Comparison of ENCODE assay signal across 23 cellular contexts in genomic region chr5:137902389-137903133, GRCh38. TPM values are rescaled to one million over a fixed set of nuclear protein-coding genes. Genes with fewer than 3 reads are reported as not detected.
DNase-seq lines count a peak whose midpoint lies in the region; ATAC-seq, FAIRE-seq and TF ChIP-seq lines count a peak whose summit lies in the region.
"Had no signal": no experiment of that assay in that cellular context is flagged by ENCODE, and none has a peak within 500 bp of the region (broad histone marks: within the 10 kb centered on the region; RNA-seq: fewer than 3 reads in every experiment).

No MANE protein-coding gene starts in this region.

- TF ChIP-seq EP300 in SK-N-SH (IDR thresholded peaks at IDR 0.05; ENCODE audit: borderline replicate concordance in 1 of 2, low read depth in 1 of 2, low read length in 1 of 2): no peak
- no peak for TF ChIP-seq EP300 in GM12878 (IDR thresholded peaks at IDR 0.05; ENCODE audit: borderline replicate concordance in 1 of 2, control insufficient read depth in 1 of 2, low read depth in 2 of 2, low read length in 2 of 2)

- ATAC-seq in SK-N-SH treated with all-trans-retinoic acid at 6 μM for 48 hours (no peak), GM12878 (no peak; the same call in 2 of the 3 replicates), HG03432 (IDR thresholded peaks at IDR 0.05; ENCODE audit: unreplicated experiment) (no peak), left colon (no peak)
- ATAC-seq in activated CD8-positive, alpha-beta memory T cell treated with anti-CD3 and anti-CD28 coated beads, Interleukin-2, amount 10 ng/mL, durations not matched to agents 7 days and 5 days: no peak

- BruUV-seq in GM12878 (replicated peaks; lab: Mats Ljungman, UMichigan): no TSS peak
- BruUV-seq in MCF 10A (replicated peaks; lab: Mats Ljungman, UMichigan): no TSS peak

- DNase-seq in SK-N-SH: peak; percentile 19
- no peak for DNase-seq in GM12878 (ENCODE audit: low read depth, low spot score)
- no peak for DNase-seq in neural progenitor cell (ENCODE audit: low spot score)
- DNase-seq in activated CD8-positive, alpha-beta memory T cell treated with anti-CD3 and anti-CD28 coated beads, Interleukin-2, amount 10 ng/mL, durations not matched to agents 7 days and 5 days: no peak
- no peak for DNase-seq in left colon
- DNase-seq in MCF 10A (ENCODE audit: unreplicated experiment): no peak
- DNase-seq: 8988T; CD4-positive, CD25-positive, alpha-beta regulatory T cell; DMS153; GF-D8; NCI-H1417 treated with DMSO at 0.1 percent for 48 hours; NCI-H187 treated with DMSO at 0.1 percent for 48 hours; NCI-H226; NCI-H524 treated with DMSO at 0.1 percent for 48 hours; Peyer's patch had no signal

- H3K9me3 Mint-ChIP-seq in neural progenitor cell (no peaks in the 10 kb centered on the region), MCF 10A (ENCODE audit: unreplicated experiment) (no peaks in the 10 kb centered on the region)
- no peaks in the 10 kb centered on the region for H3K9me3 Mint-ChIP-seq in activated CD8-positive, alpha-beta memory T cell treated with anti-CD3 and anti-CD28 coated beads, Interleukin-2, amount 10 ng/mL, durations not matched to agents 7 days and 5 days (ENCODE audit: low read depth)

- POLR2A ChIA-PET in SK-N-SH (lab: Yijun Ruan, JAX) (interaction anchor here (0.7 kb wide), 1 partner anchor 83 kb away, joined by 3 read pairs; no protein-coding TSS in a partner anchor), GM12878 (lab: Charles Lee) (no interaction called here), MCF 10A (lab: Yijun Ruan, JAX) (interaction anchor here (1.5 to 1.9 kb wide), 2 partner anchors 15 to 22 kb away, joined by 5 read pairs; no protein-coding TSS in a partner anchor)

- TF ChIP-seq POLR2A in GM12878 (IDR thresholded peaks at IDR 0.05; ENCODE audit: low read depth, low read length): no peak

- H3F3A ChIP-seq in SK-N-SH (replicated peaks; ENCODE audit: insufficient read depth) (no peaks in the 10 kb centered on the region), neural progenitor cell (ENCODE audit: low read depth) (no peaks in the 10 kb centered on the region)

- no peak overlapping the region for H3K4me3 Mint-ChIP-seq in neural progenitor cell
- no peak overlapping the region for H3K4me3 Mint-ChIP-seq in activated CD8-positive, alpha-beta memory T cell treated with anti-CD3 and anti-CD28 coated beads, Interleukin-2, amount 10 ng/mL, durations not matched to agents 7 days and 5 days
- no peak overlapping the region for H3K4me3 Mint-ChIP-seq in MCF 10A (ENCODE audit: unreplicated experiment)
- H3K4me3 Mint-ChIP-seq: CD4-positive, CD25-positive, alpha-beta regulatory T cell had no signal

- H3K4me2 ChIP-seq in SK-N-SH (no peak overlapping the region), GM12878 (ENCODE audit: control insufficient read depth, insufficient read depth) (no peak overlapping the region), neural progenitor cell (no peak overlapping the region)
- H3K4me2 ChIP-seq: KMS-11 had no signal

- H3K27ac Mint-ChIP-seq in neural progenitor cell (peak overlapping the region; percentile 21), MCF 10A (ENCODE audit: low read depth, unreplicated experiment) (no peak overlapping the region)
- no peak overlapping the region for H3K27ac Mint-ChIP-seq in activated CD8-positive, alpha-beta memory T cell treated with anti-CD3 and anti-CD28 coated beads, Interleukin-2, amount 10 ng/mL, durations not matched to agents 7 days and 5 days
- H3K27ac Mint-ChIP-seq: CD4-positive, CD25-positive, alpha-beta regulatory T cell had no signal

- FAIRE-seq in GM12878 (lab: Jason Lieb, UNC): no peak
- FAIRE-seq: GM12891, GM18507, H1 had no signal

- H4K20me1 ChIP-seq in SK-N-SH (ENCODE audit: insufficient read depth) (no peaks in the 10 kb centered on the region), GM12878 (ENCODE audit: control insufficient read depth, insufficient read depth) (no peaks in the 10 kb centered on the region), neural progenitor cell (ENCODE audit: low read depth) (no peaks in the 10 kb centered on the region)

- H3K4me1 ChIP-seq in SK-N-SH (ENCODE audit: control insufficient read depth in 1 of 2, insufficient read depth in 2 of 2, low read depth in 1 of 2, low read length in 1 of 2) (peaks cover 0 to 9% of the 10 kb centered on the region in 2 experiments; a peak in 1 of 4 replicates), GM12878 (ENCODE audit: control insufficient read depth, insufficient read depth, low read length) (peaks cover 14% of the 10 kb centered on the region), neural progenitor cell (no peaks in the 10 kb centered on the region)
- H3K4me1 ChIP-seq: Peyer's patch had no signal

- in situ Hi-C loops in GM12878 (cut with MboI): no loop called here

- CTCF ChIA-PET in SK-N-SH (lab: Yijun Ruan, JAX) (interaction anchor here (1.0 to 1.1 kb wide), 2 partner anchors 28 to 30 kb away, joined by 3 read pairs; no protein-coding TSS in a partner anchor), GM12878 (lab: Yijun Ruan, JAX) (interaction anchor here (0.6 to 2.1 kb wide), 5 partner anchors 15 to 124 kb away, joined by 3 to 10 read pairs (median 4); partner anchors contain the start of gene PKD2L2), MCF 10A (lab: Yijun Ruan, JAX) (interaction anchor here (0.6 to 1.6 kb wide), 4 partner anchors 123 to 1716 kb away, joined by 4 to 6 read pairs (median 4); no protein-coding TSS in a partner anchor)
- CTCF ChIA-PET in activated CD8-positive, alpha-beta memory T cell treated with anti-CD3 and anti-CD28 coated beads, Interleukin-2, amount 10 ng/mL, durations not matched to agents 7 days and 5 days (lab: Charles Lee): interaction anchor here (1.0 to 1.7 kb wide), 2 partner anchors 14 to 124 kb away, joined by 3 to 5 read pairs; no protein-coding TSS in a partner anchor

- TF ChIP-seq RAD21 in SK-N-SH (IDR thresholded peaks at IDR 0.05; ENCODE audit: low read length): no peak
- no peak for TF ChIP-seq RAD21 in GM12878 (IDR thresholded peaks at IDR 0.05; ENCODE audit: insufficient read depth, low read depth, low read length)

- WGBS in SK-N-SH (ENCODE audit: low lambda C conversion rate): 100% methylated on average over 2 of the region's 2 CpGs
- 96% methylated on average over 2 of the region's 2 CpGs for WGBS in GM12878 (ENCODE audit: insufficient coverage, insufficient replicate concordance, low lambda C conversion rate, missing lambda C conversion rate)

- H3K36me3 Mint-ChIP-seq in neural progenitor cell (no peaks in the 10 kb centered on the region), MCF 10A (ENCODE audit: insufficient read depth, unreplicated experiment) (no peaks in the 10 kb centered on the region)
- H3K36me3 Mint-ChIP-seq in activated CD8-positive, alpha-beta memory T cell treated with anti-CD3 and anti-CD28 coated beads, Interleukin-2, amount 10 ng/mL, durations not matched to agents 7 days and 5 days: no peaks in the 10 kb centered on the region
- H3K36me3 Mint-ChIP-seq: CD4-positive, CD25-positive, alpha-beta regulatory T cell had no signal

- intact Hi-C loops in GM12878 (cut with micrococcal nuclease; ENCODE audit: unreplicated experiment) (no loop called here), left colon (cut with DNase I, micrococcal nuclease) (no loop called here), MCF 10A (cut with micrococcal nuclease) (no loop called here)

- H3K79me2 ChIP-seq in SK-N-SH (ENCODE audit: insufficient read depth) (no peaks in the 10 kb centered on the region), GM12878 (ENCODE audit: control insufficient read depth, insufficient read depth, low read length) (no peaks in the 10 kb centered on the region), neural progenitor cell (ENCODE audit: low read depth) (no peaks in the 10 kb centered on the region)

- H2AFZ ChIP-seq in SK-N-SH (ENCODE audit: low read depth): no peak overlapping the region
- H2AFZ ChIP-seq in GM12878 (ENCODE audit: control insufficient read depth, low read depth, low read length): no peak overlapping the region
- H2AFZ ChIP-seq in neural progenitor cell (replicated peaks): no peak overlapping the region

- H3K9me3 ChIP-seq in SK-N-SH: no peaks in the 10 kb centered on the region
- H3K9me3 ChIP-seq in GM12878 (replicated peaks; ENCODE audit: control insufficient read depth, insufficient read depth, low read length): no peaks in the 10 kb centered on the region
- H3K9me3 ChIP-seq in neural progenitor cell (ENCODE audit: low read depth): no peaks in the 10 kb centered on the region
- H3K9me3 ChIP-seq: Peyer's patch had no signal

- H3K9ac ChIP-seq in SK-N-SH: no peak overlapping the region
- H3K9ac ChIP-seq in GM12878 (ENCODE audit: control insufficient read depth, insufficient read depth, low read length): no peak overlapping the region
- H3K9ac ChIP-seq in neural progenitor cell: no peak overlapping the region
- H3K9ac ChIP-seq: KMS-11 had no signal

- RAD21 ChIA-PET in GM12878 (lab: Charles Lee; ENCODE audit: unreplicated experiment): interaction anchor here (1.5 kb wide), 1 partner anchor 123 kb away, joined by 5 read pairs; no protein-coding TSS in a partner anchor

- H3K9me2 ChIP-seq in SK-N-SH: no peaks in the 10 kb centered on the region; the same call in 1 of the 2 replicates

- H3K36me3 ChIP-seq in SK-N-SH (replicated peaks in 1 of 2; ENCODE audit: control insufficient read depth in 1 of 2, insufficient read depth in 2 of 2, low read length in 1 of 2) (no peaks in the 10 kb centered on the region), GM12878 (ENCODE audit: control insufficient read depth in 2 of 2, insufficient read depth in 2 of 2, low read length in 1 of 2) (no peaks in the 10 kb centered on the region), neural progenitor cell (no peaks in the 10 kb centered on the region)
- H3K36me3 ChIP-seq: Peyer's patch had no signal

- no peak overlapping the region for H3K4me3 ChIP-seq in SK-N-SH (ENCODE audit: low read depth in 2 of 2, low read length in 1 of 2)
- H3K4me3 ChIP-seq in GM12878: no peak overlapping the region
- H3K4me3 ChIP-seq in neural progenitor cell: no peak overlapping the region
- H3K4me3 ChIP-seq: Peyer's patch had no signal

- H3K27ac ChIP-seq in SK-N-SH (ENCODE audit: low read depth in 2 of 2, low read length in 1 of 2): peak overlapping the region in 1 of 2 experiments; percentile 25; a peak in 1 of 4 replicates
- no peak overlapping the region for H3K27ac ChIP-seq in GM12878 (ENCODE audit: control insufficient read depth, insufficient read depth)
- H3K27ac ChIP-seq in neural progenitor cell: no peak overlapping the region
- H3K27ac ChIP-seq: KMS-11, Peyer's patch had no signal

- H3K4me1 Mint-ChIP-seq in neural progenitor cell (peaks cover 12% of the 10 kb centered on the region), MCF 10A (ENCODE audit: insufficient read depth, unreplicated experiment) (peaks cover 6% of the 10 kb centered on the region)
- no peaks in the 10 kb centered on the region for H3K4me1 Mint-ChIP-seq in activated CD8-positive, alpha-beta memory T cell treated with anti-CD3 and anti-CD28 coated beads, Interleukin-2, amount 10 ng/mL, durations not matched to agents 7 days and 5 days
- H3K4me1 Mint-ChIP-seq: CD4-positive, CD25-positive, alpha-beta regulatory T cell had no signal

- H3K27me3 Mint-ChIP-seq in neural progenitor cell (ENCODE audit: insufficient read depth, low read depth) (peaks cover 3% of the 10 kb centered on the region), MCF 10A (ENCODE audit: insufficient read depth, unreplicated experiment) (no peaks in the 10 kb centered on the region)
- peaks cover 11% of the 10 kb centered on the region for H3K27me3 Mint-ChIP-seq in activated CD8-positive, alpha-beta memory T cell treated with anti-CD3 and anti-CD28 coated beads, Interleukin-2, amount 10 ng/mL, durations not matched to agents 7 days and 5 days

- TF ChIP-seq CTCF in SK-N-SH (IDR thresholded peaks at IDR 0.05) (no peak), GM12878 (IDR thresholded peaks at IDR 0.05 in 2 of 3, conservative IDR thresholded peaks at IDR 0.05 in 1 of 3; ENCODE audit: control insufficient read depth in 2 of 3, extremely low read depth in 1 of 3, insufficient read depth in 1 of 3, low read depth in 3 of 3, low read length in 3 of 3) (no peak), neural progenitor cell (IDR thresholded peaks at IDR 0.05) (no peak), MCF 10A (IDR thresholded peaks at IDR 0.05; ENCODE audit: unreplicated experiment) (no peak)

- H3K27me3 ChIP-seq in SK-N-SH (ENCODE audit: insufficient read depth) (no peaks in the 10 kb centered on the region), GM12878 (replicated peaks in 1 of 2; ENCODE audit: control insufficient read depth in 2 of 2, insufficient read depth in 2 of 2, low read length in 1 of 2) (no peaks in the 10 kb centered on the region), neural progenitor cell (no peaks in the 10 kb centered on the region)
- H3K27me3 ChIP-seq: Peyer's patch had no signal

- SMC1A ChIA-PET in GM12878 (lab: Charles Lee; ENCODE audit: uncharacterized antibody, unreplicated experiment): interaction anchor here (0.8 to 1.9 kb wide), 7 partner anchors 14 to 45 kb away, joined by 3 to 8 read pairs (median 4); partner anchors contain the start of gene PKD2L2

RNA-seq across cellular contexts. Expression of gene PKD2L2, which starts 13.3 kb away (rescaled TPM):
- 0.11 and 0.26 TPM in 2 replicates for polyA plus RNA-seq in SK-N-SH (2012; rRNA removed)
- 0.09 and 0.10 TPM in 2 replicates for polyA plus RNA-seq in SK-N-SH (2012; cell fraction: cytosol; rRNA removed)
- polyA plus RNA-seq in SK-N-SH (2012; cell fraction: nucleus; rRNA removed): 0.15 and 0.32 TPM in 2 replicates
- total RNA-seq in GM12878 (2013; cell fraction: nucleolus; rRNA removed): not detected in 2 replicates
- 0.11 and 0.17 TPM in 2 replicates for total RNA-seq in GM12878 (2014; rRNA removed)
- total RNA-seq in GM12878 (2014; rRNA removed; fragmentation: Illumina TruSeq; extraction: Trizol): not detected in 2 replicates
- total RNA-seq in GM12878 (2021): 0.36 TPM in 1 of 2 replicates, not detected in the other
- polyA plus RNA-seq in GM12878 (2011; ENCODE audit: low read depth): not detected
- 0.06 TPM in 1 of 2 replicates, not detected in the other for polyA plus RNA-seq in GM12878 (2011; rRNA removed)
- 0.07 and 0.08 TPM in 2 replicates for polyA plus RNA-seq in GM12878 (2011; cell fraction: cytosol; rRNA removed)
- not detected in 2 replicates for polyA plus RNA-seq in GM12878 (2011; cell fraction: nucleus; rRNA removed)
- 0.13 and 0.15 TPM in 2 replicates for polyA plus RNA-seq in GM12878 (2012)
- polyA plus RNA-seq in GM12878 (2014; fragmentation: Illumina TruSeq; extraction: Trizol): not detected in 2 replicates
- polyA plus RNA-seq in GM12878 (2014; fragmentation: Nextera tagmentation; extraction: Ambion mirVana): under 1 TPM; 0.11 to 0.16 TPM
- polyA plus RNA-seq in GM12878 (2014; rRNA removed): 0.09 TPM in 1 of 2 replicates, not detected in the other
- under 1 TPM; 0.74 to 0.86 TPM for polyA plus RNA-seq in GM12878 (2016; fragmentation: Nextera tagmentation; extraction: Ambion mirVana)
- polyA minus RNA-seq in GM12878 (2011; rRNA and poly(A)+ RNA removed): 0.37 TPM in 1 of 2 replicates, not detected in the other
- polyA minus RNA-seq in GM12878 (2011; cell fraction: cytosol; rRNA and poly(A)+ RNA removed): not detected in 2 replicates
- polyA minus RNA-seq in GM12878 (2011; cell fraction: nucleus; rRNA and poly(A)+ RNA removed): 0.38 TPM in 1 of 2 replicates, not detected in the other
- not detected in 2 replicates for total RNA-seq in neural progenitor cell (ENCODE audit: low replicate concordance)
- under 1 TPM in 1 of 2 experiments, not detected in 1; 0.38 TPM for total RNA-seq in activated CD8-positive, alpha-beta memory T cell treated with anti-CD3 and anti-CD28 coated beads, Interleukin-2, amount 10 ng/mL, durations not matched to agents 7 days and 5 days
- total RNA-seq in left colon: not detected
- total RNA-seq in MCF 10A (2022): not detected in 2 replicates
- total RNA-seq: CD4-positive, CD25-positive, alpha-beta regulatory T cell; H1; HT-29; Peyer's patch had no signal
- polyA plus RNA-seq: H1 had no signal

RNA-seq across cellular contexts. Expression of gene MYOT, which starts 34.9 kb away (rescaled TPM):
- polyA plus RNA-seq in SK-N-SH (2012; rRNA removed): 0.02 and 0.06 TPM in 2 replicates
- 0.01 and 0.10 TPM in 2 replicates for polyA plus RNA-seq in SK-N-SH (2012; cell fraction: cytosol; rRNA removed)
- polyA plus RNA-seq in SK-N-SH (2012; cell fraction: nucleus; rRNA removed): 0.13 and 0.30 TPM in 2 replicates
- total RNA-seq in GM12878 (2013; cell fraction: nucleolus; rRNA removed): not detected in 2 replicates
- total RNA-seq in GM12878 (2014; rRNA removed): not detected in 2 replicates
- total RNA-seq in GM12878 (2014; rRNA removed; fragmentation: Illumina TruSeq; extraction: Trizol): not detected in 2 replicates
- total RNA-seq in GM12878 (2021): not detected in 2 replicates
- not detected for polyA plus RNA-seq in GM12878 (2011; ENCODE audit: low read depth)
- polyA plus RNA-seq in GM12878 (2011; rRNA removed): not detected in 2 replicates
- not detected in 2 replicates for polyA plus RNA-seq in GM12878 (2011; cell fraction: cytosol; rRNA removed)
- polyA plus RNA-seq in GM12878 (2011; cell fraction: nucleus; rRNA removed): not detected in 2 replicates
- polyA plus RNA-seq in GM12878 (2012): 0.43 and 0.52 TPM in 2 replicates
- not detected in 2 replicates for polyA plus RNA-seq in GM12878 (2014; fragmentation: Illumina TruSeq; extraction: Trizol)
- polyA plus RNA-seq in GM12878 (2014; fragmentation: Nextera tagmentation; extraction: Ambion mirVana): under 1 TPM; 0.15 to 0.53 TPM
- 0.16 and 0.35 TPM in 2 replicates for polyA plus RNA-seq in GM12878 (2014; rRNA removed)
- polyA plus RNA-seq in GM12878 (2016; fragmentation: Nextera tagmentation; extraction: Ambion mirVana): 1 to 10 TPM in 1 of 2 experiments, under 1 TPM in 1; 0.91 to 1.5 TPM
- not detected in 2 replicates for polyA minus RNA-seq in GM12878 (2011; rRNA and poly(A)+ RNA removed)
- polyA minus RNA-seq in GM12878 (2011; cell fraction: cytosol; rRNA and poly(A)+ RNA removed): not detected in 2 replicates
- not detected in 2 replicates for polyA minus RNA-seq in GM12878 (2011; cell fraction: nucleus; rRNA and poly(A)+ RNA removed)
- not detected in 2 replicates for total RNA-seq in neural progenitor cell (ENCODE audit: low replicate concordance)
- not detected for total RNA-seq in activated CD8-positive, alpha-beta memory T cell treated with anti-CD3 and anti-CD28 coated beads, Interleukin-2, amount 10 ng/mL, durations not matched to agents 7 days and 5 days
- 1 to 10 TPM; 2.9 to 3.2 TPM for total RNA-seq in left colon
- not detected in 2 replicates for total RNA-seq in MCF 10A (2022)
- total RNA-seq: CD4-positive, CD25-positive, alpha-beta regulatory T cell; H1; HT-29 had no signal
- polyA plus RNA-seq: AG04450, H1 had no signal

Comparison
In these comparisons a context has a peak if more than half of its experiments do, and no peak if none do; other contexts are left out.
1. Of the 26 proteins assayed by ChIP-seq in both GM12878 and SK-N-SH: peak only in GM12878: MEF2A; only in SK-N-SH: none; in both: none; in neither: 25.